ENCODE assay signal across 20 cellular contexts in the genomic region with DNA sequence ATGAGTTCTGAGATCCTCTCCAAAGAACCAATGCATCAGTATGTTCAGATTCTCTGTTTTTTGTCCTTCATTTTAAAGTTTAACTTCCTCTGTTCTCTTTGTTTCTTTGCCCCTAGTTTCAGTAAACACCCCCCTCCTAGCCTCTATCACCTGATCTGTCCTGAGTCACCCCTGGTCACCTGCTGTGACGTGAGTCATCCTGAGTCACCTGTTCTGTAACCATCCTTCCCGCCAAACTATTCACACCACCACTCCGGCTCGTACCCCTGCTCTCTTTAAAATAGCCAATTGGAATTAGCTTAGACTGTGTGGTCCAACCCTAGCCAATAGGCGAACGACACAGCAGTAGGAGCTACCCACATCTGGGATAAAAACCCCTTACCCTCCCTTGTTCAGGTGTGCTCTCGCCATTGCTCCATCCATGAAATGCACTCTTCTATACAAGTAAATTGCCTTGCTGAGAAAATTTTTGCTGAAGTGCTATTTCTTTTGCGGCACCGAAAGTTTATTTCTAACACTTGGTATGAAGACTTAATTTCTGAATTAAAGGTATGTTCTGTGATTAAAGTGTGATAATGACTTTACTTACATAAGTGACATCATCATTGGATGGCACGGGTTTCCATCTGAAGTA.
"Had no signal": no experiment of that assay in that cellular context is flagged by ENCODE, and none has a peak within 500 bp of the region (broad histone marks: within the 10 kb centered on the region; RNA-seq: fewer than 3 reads in every experiment).

No MANE protein-coding gene starts in this region.

- H3K27me3 ChIP-seq: ascending aorta, left lung had no signal

- H3K4me3 ChIP-seq: ascending aorta, left lung, mucosa of descending colon, thoracic aorta had no signal

- H3K9me3 ChIP-seq: ascending aorta, thoracic aorta had no signal

- H3K36me3 ChIP-seq: ascending aorta, left lung, thoracic aorta, WERI-Rb-1 had no signal

- H3K27ac Mint-ChIP-seq: activated T-cell treated with anti-CD3 and anti-CD28 coated beads, Interleukin-2, amount 50 U/mL, for 72 hours; dendritic cell treated with granulocyte-macrophage colony-stimulating factor and Interleukin-4, amounts not matched to agents 40 ng/mL and 50 ng/mL, for 4 days; naive B cell; progenitor cell of endocrine pancreas; stimulated activated naive B cell treated with anti-CD40 and anti-IgM and Interleukin-4, amounts not matched to agents 10 μg/mL and 1 μg/mL and 100 μg/mL, for 72 hours had no signal

- H3K27ac ChIP-seq: ascending aorta, left lung, thoracic aorta, WERI-Rb-1 had no signal

- H3K4me1 ChIP-seq: ascending aorta had no signal

- DNase-seq: activated CD4-positive, alpha-beta T cell treated with anti-CD3 and anti-CD28 coated beads for 1 hour; activated CD4-positive, alpha-beta T cell treated with anti-CD3 and anti-CD28 coated beads, Interleukin-2, amount 50 U/mL, for 4 hours; activated effector memory CD4-positive, alpha-beta T cell treated with anti-CD3 and anti-CD28 coated beads, Interleukin-2, amount 50 U/mL, for 16 hours; activated naive CD4-positive, alpha-beta T cell treated with anti-CD3 and anti-CD28 coated beads, Interleukin-2, amount 50 U/mL, for 16 hours; activated T-cell treated with anti-CD3 and anti-CD28 coated beads, Interleukin-2, amount 50 U/mL, for 72 hours; effector CD8-positive, alpha-beta T cell; foreskin fibroblast; hypothalamus; kidney; left lung; mucosa of descending colon; naive B cell; stimulated activated naive B cell treated with anti-CD40 and anti-IgM and Interleukin-4, amounts not matched to agents 10 μg/mL and 1 μg/mL and 100 μg/mL, for 72 hours; T-helper 2 cell; WERI-Rb-1 had no signal

- H3K4me3 Mint-ChIP-seq: activated T-cell treated with anti-CD3 and anti-CD28 coated beads, Interleukin-2, amount 50 U/mL, for 72 hours; dendritic cell treated with granulocyte-macrophage colony-stimulating factor and Interleukin-4, amounts not matched to agents 40 ng/mL and 50 ng/mL, for 4 days; naive B cell; neural crest cell; stimulated activated naive B cell treated with anti-CD40 and anti-IgM and Interleukin-4, amounts not matched to agents 10 μg/mL and 1 μg/mL and 100 μg/mL, for 72 hours had no signal

- H3K4me1 Mint-ChIP-seq: naive B cell; stimulated activated naive B cell treated with anti-CD40 and anti-IgM and Interleukin-4, amounts not matched to agents 10 μg/mL and 1 μg/mL and 100 μg/mL, for 72 hours had no signal

- H3K27me3 Mint-ChIP-seq: dendritic cell treated with granulocyte-macrophage colony-stimulating factor and Interleukin-4, amounts not matched to agents 40 ng/mL and 50 ng/mL, for 4 days; naive B cell; progenitor cell of endocrine pancreas; stimulated activated naive B cell treated with anti-CD40 and anti-IgM and Interleukin-4, amounts not matched to agents 10 μg/mL and 1 μg/mL and 100 μg/mL, for 72 hours had no signal

- H3K36me3 Mint-ChIP-seq: naive B cell; stimulated activated naive B cell treated with anti-CD40 and anti-IgM and Interleukin-4, amounts not matched to agents 10 μg/mL and 1 μg/mL and 100 μg/mL, for 72 hours had no signal

- ATAC-seq: activated T-cell treated with anti-CD3 and anti-CD28 coated beads, Interleukin-2, amount 50 U/mL, for 72 hours; left lung; mucosa of descending colon; stimulated activated naive B cell treated with anti-CD40 and anti-IgM and Interleukin-4, amounts not matched to agents 10 μg/mL and 1 μg/mL and 100 μg/mL, for 72 hours had no signal
